8 cellular contexts compared by ENCODE assay signal in genomic region chr12:26471560-26471959, GRCh38.
DNase-seq lines count a peak whose midpoint lies in the region; ATAC-seq and TF ChIP-seq lines count a peak whose summit lies in the region.

No MANE protein-coding gene starts in this region.

- H3K4me1 ChIP-seq in OCI-LY7 (ENCODE audit: insufficient read depth, low read length, poor library complexity, severe bottlenecking): peaks cover 52% of the 10 kb centered on the region

- BruUV-seq in OCI-LY7 (replicated peaks; lab: Mats Ljungman, UMichigan): no TSS peak

- no peaks in the 10 kb centered on the region for H3K9me3 ChIP-seq in OCI-LY7 (ENCODE audit: low read length)

- no peaks in the 10 kb centered on the region for H3K9me3 Mint-ChIP-seq in activated CD8-positive, alpha-beta T cell treated with anti-CD3 and anti-CD28 coated beads for 36 hours
- H3K9me3 Mint-ChIP-seq in activated CD8-positive, alpha-beta T cell treated with anti-CD3 and anti-CD28 coated beads, Interleukin-2, amount 10 ng/mL, durations not matched to agents 7 days and 5 days (ENCODE audit: insufficient read depth): no peaks in the 10 kb centered on the region

- peak overlapping the region; percentile 88 for H2AFZ ChIP-seq in OCI-LY7 (ENCODE audit: low read length)

- CTCF ChIA-PET in activated CD8-positive, alpha-beta T cell treated with anti-CD3 and anti-CD28 coated beads for 36 hours (lab: Charles Lee): no interaction called here
- CTCF ChIA-PET in activated CD8-positive, alpha-beta T cell treated with anti-CD3 and anti-CD28 coated beads, Interleukin-2, amount 10 ng/mL, durations not matched to agents 7 days and 5 days (lab: Charles Lee): no interaction called here
- CTCF ChIA-PET in OCI-LY7 (lab: Charles Lee; ENCODE audit: unreplicated experiment): no interaction called here

- no peak overlapping the region for H3K4me3 Mint-ChIP-seq in activated CD8-positive, alpha-beta T cell treated with anti-CD3 and anti-CD28 coated beads for 36 hours
- no peak overlapping the region for H3K4me3 Mint-ChIP-seq in activated CD8-positive, alpha-beta T cell treated with anti-CD3 and anti-CD28 coated beads, Interleukin-2, amount 10 ng/mL, durations not matched to agents 7 days and 5 days

- intact Hi-C loops in activated CD8-positive, alpha-beta T cell treated with anti-CD3 and anti-CD28 coated beads for 36 hours (cut with micrococcal nuclease): no loop called here
- intact Hi-C loops in OCI-LY7 (cut with micrococcal nuclease; ENCODE audit: unreplicated experiment): no loop called here
- intact Hi-C loops in lower leg skin (cut with DNase I; ENCODE audit: low total_unique reads): no loop called here

- peak overlapping the region; percentile 76 for H3K4me2 ChIP-seq in OCI-LY7 (ENCODE audit: low read length)

- POLR2A ChIA-PET in activated CD8-positive, alpha-beta T cell treated with anti-CD3 and anti-CD28 coated beads for 36 hours (lab: Charles Lee): no interaction called here
- POLR2A ChIA-PET in activated CD8-positive, alpha-beta T cell treated with anti-CD3 and anti-CD28 coated beads, Interleukin-2, amount 10 ng/mL, durations not matched to agents 7 days and 5 days (lab: Charles Lee): no interaction called here
- POLR2A ChIA-PET in OCI-LY7 (lab: Charles Lee): no interaction called here

- peaks cover 6% of the 10 kb centered on the region; the same call in 1 of the 2 replicates for H3K36me3 ChIP-seq in OCI-LY7 (ENCODE audit: insufficient read depth, low read length)

- peak overlapping the region; percentile 48 for H3K4me3 ChIP-seq in OCI-LY7 (ENCODE audit: low read depth, low read length, poor library complexity, severe bottlenecking)
- H3K4me3 ChIP-seq in lower leg skin (ENCODE audit: low read depth, poor library complexity, severe bottlenecking): no peak overlapping the region

- no peak for TF ChIP-seq POLR2A in lower leg skin (IDR thresholded peaks at IDR 0.05)

- no peaks in the 10 kb centered on the region for H3K27me3 Mint-ChIP-seq in activated CD8-positive, alpha-beta T cell treated with anti-CD3 and anti-CD28 coated beads for 36 hours
- H3K27me3 Mint-ChIP-seq in activated CD8-positive, alpha-beta T cell treated with anti-CD3 and anti-CD28 coated beads, Interleukin-2, amount 10 ng/mL, durations not matched to agents 7 days and 5 days (ENCODE audit: low read depth): no peaks in the 10 kb centered on the region

- peak; percentile 17 for ATAC-seq in activated CD8-positive, alpha-beta T cell treated with anti-CD3 and anti-CD28 coated beads for 36 hours
- ATAC-seq in activated CD8-positive, alpha-beta T cell treated with anti-CD3 and anti-CD28 coated beads, Interleukin-2, amount 10 ng/mL, durations not matched to agents 7 days and 5 days: no peak
- peak; percentile 73 for ATAC-seq in HG02840 (IDR thresholded peaks at IDR 0.05; ENCODE audit: low FRiP score, unreplicated experiment)

- no peaks in the 10 kb centered on the region for H4K20me1 ChIP-seq in OCI-LY7 (ENCODE audit: insufficient read depth, low read length)

- no peak for DNase-seq in activated CD8-positive, alpha-beta T cell treated with anti-CD3 and anti-CD28 coated beads for 36 hours
- DNase-seq in activated CD8-positive, alpha-beta T cell treated with anti-CD3 and anti-CD28 coated beads, Interleukin-2, amount 10 ng/mL, durations not matched to agents 7 days and 5 days: no peak
- DNase-seq in OCI-LY7 (ENCODE audit: low spot score) (peak; percentile 78), globus pallidus (ENCODE audit: low spot score) (peak; percentile 70), retina (no peak), lower leg skin (ENCODE audit: low spot score in 2 of 2) (no peak)
- DNase-seq in activated CD4-positive, alpha-beta T cell treated with anti-CD3 and anti-CD28 coated beads for 1 hour: no peak

- no peak for TF ChIP-seq CTCF in activated CD8-positive, alpha-beta T cell treated with anti-CD3 and anti-CD28 coated beads for 36 hours (IDR thresholded peaks at IDR 0.05)
- TF ChIP-seq CTCF in OCI-LY7 (conservative IDR thresholded peaks at IDR 0.05; ENCODE audit: low read length): no peak; the same call in 1 of the 2 replicates
- TF ChIP-seq CTCF in lower leg skin (IDR thresholded peaks at IDR 0.05): no peak

- no peak overlapping the region for H3K27ac Mint-ChIP-seq in activated CD8-positive, alpha-beta T cell treated with anti-CD3 and anti-CD28 coated beads for 36 hours
- H3K27ac Mint-ChIP-seq in activated CD8-positive, alpha-beta T cell treated with anti-CD3 and anti-CD28 coated beads, Interleukin-2, amount 10 ng/mL, durations not matched to agents 7 days and 5 days: no peak overlapping the region

- H3K79me2 ChIP-seq in OCI-LY7 (ENCODE audit: insufficient read depth, low read depth, low read length): no peaks in the 10 kb centered on the region

- no peaks in the 10 kb centered on the region for H3K9me2 ChIP-seq in OCI-LY7 (ENCODE audit: insufficient read depth, low read length)

- H3K27ac ChIP-seq in OCI-LY7 (ENCODE audit: low read depth, low read length, poor library complexity, severe bottlenecking): peak overlapping the region; percentile 87

- peaks cover 24% of the 10 kb centered on the region for H3K36me3 Mint-ChIP-seq in activated CD8-positive, alpha-beta T cell treated with anti-CD3 and anti-CD28 coated beads for 36 hours (ENCODE audit: low read depth)
- peaks cover 14% of the 10 kb centered on the region for H3K36me3 Mint-ChIP-seq in activated CD8-positive, alpha-beta T cell treated with anti-CD3 and anti-CD28 coated beads, Interleukin-2, amount 10 ng/mL, durations not matched to agents 7 days and 5 days (ENCODE audit: low read depth)

- no peaks in the 10 kb centered on the region for H3K4me1 Mint-ChIP-seq in activated CD8-positive, alpha-beta T cell treated with anti-CD3 and anti-CD28 coated beads for 36 hours (ENCODE audit: low read depth)
- peaks cover 4% of the 10 kb centered on the region for H3K4me1 Mint-ChIP-seq in activated CD8-positive, alpha-beta T cell treated with anti-CD3 and anti-CD28 coated beads, Interleukin-2, amount 10 ng/mL, durations not matched to agents 7 days and 5 days (ENCODE audit: low read depth)

Comparison
In these comparisons a context has a peak if more than half of its experiments do, and no peak if none do; other contexts are left out.
1. DNase-seq: peak in OCI-LY7 (single experiment) and globus pallidus (single experiment); none in activated CD8-positive, alpha-beta T cell treated with anti-CD3 and anti-CD28 coated beads for 36 hours (single experiment), activated CD8-positive, alpha-beta T cell treated with anti-CD3 and anti-CD28 coated beads, Interleukin-2, amount 10 ng/mL, durations not matched to agents 7 days and 5 days (single experiment), retina (single experiment), lower leg skin (0 of 2) and activated CD4-positive, alpha-beta T cell treated with anti-CD3 and anti-CD28 coated beads for 1 hour (single experiment).